10 cellular contexts compared by ENCODE assay signal in the genomic region with DNA sequence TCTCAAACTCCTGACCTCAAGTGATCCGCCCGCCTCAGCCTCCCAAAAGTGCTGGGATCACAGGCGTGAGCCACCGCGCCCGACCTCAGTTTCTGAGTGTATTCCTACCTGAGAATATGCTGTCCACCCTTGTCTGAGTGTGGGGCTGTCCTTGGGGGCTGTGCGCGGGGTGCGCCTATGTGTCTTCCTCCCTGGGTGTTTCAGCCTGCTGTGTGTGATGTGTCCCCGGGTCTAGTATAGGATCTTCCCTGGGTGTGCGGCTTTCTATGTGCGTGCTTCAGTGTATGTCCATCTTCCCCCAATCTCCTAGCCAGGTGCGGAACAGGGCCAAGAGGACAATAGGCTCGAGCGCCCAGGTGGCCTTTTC. TPM values are rescaled to one million over a fixed set of nuclear protein-coding genes. Genes with fewer than 3 reads are reported as not detected.
A peak's percentile ranks its signal among the peaks of the same experiment; 100 is the strongest.
DNase-seq lines count a peak whose midpoint lies in the region; ATAC-seq and TF ChIP-seq lines count a peak whose summit lies in the region.
"Had no signal": no experiment of that assay in that cellular context is flagged by ENCODE, and none has a peak within 500 bp of the region (broad histone marks: within the 10 kb centered on the region; RNA-seq: fewer than 3 reads in every experiment).

No MANE protein-coding gene starts in this region.

- POLR2A ChIA-PET in activated CD4-positive, alpha-beta T cell treated with anti-CD3 and anti-CD28 coated beads for 36 hours (lab: Charles Lee), result interaction anchor here (0.6 kb wide), 1 partner anchor 12 kb away, joined by 3 read pairs; no protein-coding TSS in a partner anchor
- POLR2A ChIA-PET in PC-9 (lab: Charles Lee; ENCODE audit: unreplicated experiment), result no interaction called here

- H3K27ac Mint-ChIP-seq in activated CD4-positive, alpha-beta T cell treated with anti-CD3 and anti-CD28 coated beads for 36 hours, result peak overlapping the region; percentile 32

- H2AFZ ChIP-seq in PC-9, result no peak overlapping the region

- no peaks in the 10 kb centered on the region for H3K79me2 ChIP-seq in PC-9 (ENCODE audit: low read depth)

- intact Hi-C loops in activated CD4-positive, alpha-beta T cell treated with anti-CD3 and anti-CD28 coated beads for 36 hours (cut with DNase I, micrococcal nuclease), result no loop called here
- intact Hi-C loops in lower lobe of right lung (cut with DNase I) (no loop called here), PC-9 (cut with micrococcal nuclease; ENCODE audit: unreplicated experiment) (no loop called here)

- DNase-seq in activated CD4-positive, alpha-beta T cell treated with anti-CD3 and anti-CD28 coated beads for 36 hours, result no peak
- no peak for DNase-seq in activated CD4-positive, alpha-beta T cell treated with anti-CD3 and anti-CD28 coated beads for 48 hours
- DNase-seq in caudate nucleus (lab: John Stamatoyannopoulos, UW) (no peak), lower lobe of right lung (peak; percentile 48), thoracic aorta (ENCODE audit: low spot score) (no peak), PC-9 (no peak)
- DNase-seq: GOT3, NCI-H2029 treated with DMSO at 0.1 percent for 48 hours had no signal

- TF ChIP-seq CTCF in lower lobe of right lung (IDR thresholded peaks at IDR 0.05) (no peak), thoracic aorta (IDR thresholded peaks at IDR 0.05) (no peak), PC-9 (conservative IDR thresholded peaks at IDR 0.05) (no peak)

- H3K4me1 ChIP-seq in lower lobe of right lung (peaks cover 35% of the 10 kb centered on the region), thoracic aorta (ENCODE audit: control insufficient read depth in 1 of 2, low read depth in 2 of 2) (peaks cover 23 to 63% of the 10 kb centered on the region in 2 donors), PC-9 (replicated peaks; ENCODE audit: insufficient read depth) (no peaks in the 10 kb centered on the region; the same call in 1 of the 2 replicates)

- no peaks in the 10 kb centered on the region for H4K20me1 ChIP-seq in PC-9 (ENCODE audit: insufficient read depth)

- no TSS peak for BruUV-seq in PC-9 (replicated peaks; lab: Mats Ljungman, UMichigan)

- peak overlapping the region; percentile 83 for H3K27ac ChIP-seq in caudate nucleus (ENCODE audit: low read depth, low read length)
- H3K27ac ChIP-seq in lower lobe of right lung, result peak overlapping the region; percentile 88
- peak overlapping the region; percentile 81 to 86 for H3K27ac ChIP-seq in thoracic aorta
- H3K27ac ChIP-seq in PC-9, result no peak overlapping the region

- peaks cover 19% of the 10 kb centered on the region for H3K4me1 Mint-ChIP-seq in activated CD4-positive, alpha-beta T cell treated with anti-CD3 and anti-CD28 coated beads for 36 hours

- H3K9me3 ChIP-seq in lower lobe of right lung, result no peaks in the 10 kb centered on the region
- H3K9me3 ChIP-seq in thoracic aorta, result no peaks in the 10 kb centered on the region
- H3K9me3 ChIP-seq in PC-9 (ENCODE audit: insufficient read depth, low read depth), result no peaks in the 10 kb centered on the region

- no peak for ATAC-seq in activated CD4-positive, alpha-beta T cell treated with anti-CD3 and anti-CD28 coated beads for 36 hours
- peak; percentile 15 to 31 for ATAC-seq in lower lobe of right lung
- ATAC-seq in thoracic aorta (ENCODE audit: insufficient number of reproducible peaks, low FRiP score, low read depth), result no peak
- ATAC-seq in GM19455 (IDR thresholded peaks at IDR 0.05; ENCODE audit: unreplicated experiment), result no peak
- no peak for ATAC-seq in HG03354 (IDR thresholded peaks at IDR 0.05; ENCODE audit: poor library complexity, severe bottlenecking, unreplicated experiment)

- H3K9me2 ChIP-seq in PC-9 (ENCODE audit: insufficient read depth), result no peaks in the 10 kb centered on the region

- no peaks in the 10 kb centered on the region for H3F3A ChIP-seq in PC-9 (ENCODE audit: insufficient read depth, low read depth)

- no peak overlapping the region for H3K4me2 ChIP-seq in PC-9

- CTCF ChIA-PET in activated CD4-positive, alpha-beta T cell treated with anti-CD3 and anti-CD28 coated beads for 36 hours (lab: Charles Lee), result interaction anchor here (0.7 to 3.9 kb wide), 6 partner anchors 10 to 177 kb away, joined by 3 to 14 read pairs (median 3); no protein-coding TSS in a partner anchor
- CTCF ChIA-PET in PC-9 (lab: Charles Lee), result no interaction called here

- H3K4me3 ChIP-seq in lower lobe of right lung, result peak overlapping the region; percentile 62
- H3K4me3 ChIP-seq in thoracic aorta, result peak overlapping the region; percentile 76
- no peak overlapping the region for H3K4me3 ChIP-seq in PC-9

- peaks cover 11% of the 10 kb centered on the region for H3K27me3 Mint-ChIP-seq in activated CD4-positive, alpha-beta T cell treated with anti-CD3 and anti-CD28 coated beads for 36 hours

- H3K4me3 Mint-ChIP-seq in activated CD4-positive, alpha-beta T cell treated with anti-CD3 and anti-CD28 coated beads for 36 hours, result peak overlapping the region; percentile 64

- H3K9me3 Mint-ChIP-seq in activated CD4-positive, alpha-beta T cell treated with anti-CD3 and anti-CD28 coated beads for 36 hours (ENCODE audit: low read depth), result no peaks in the 10 kb centered on the region

- peaks cover 2% of the 10 kb centered on the region for H3K36me3 Mint-ChIP-seq in activated CD4-positive, alpha-beta T cell treated with anti-CD3 and anti-CD28 coated beads for 36 hours (ENCODE audit: low read depth)

- H3K27me3 ChIP-seq in lower lobe of right lung (ENCODE audit: low read depth) (no peaks in the 10 kb centered on the region), thoracic aorta (replicated peaks; ENCODE audit: insufficient read depth) (no peaks in the 10 kb centered on the region), PC-9 (ENCODE audit: insufficient read depth, low read depth) (no peaks in the 10 kb centered on the region)

- no peaks in the 10 kb centered on the region for H3K36me3 ChIP-seq in lower lobe of right lung
- H3K36me3 ChIP-seq in thoracic aorta, result no peaks in the 10 kb centered on the region
- H3K36me3 ChIP-seq in PC-9 (ENCODE audit: low read depth), result no peaks in the 10 kb centered on the region

RNA-seq across cellular contexts. Expression of a gene that starts 8.3 kb away (rescaled TPM):
- total RNA-seq in activated CD4-positive, alpha-beta T cell treated with anti-CD3 and anti-CD28 coated beads for 36 hours, result 10 to 100 TPM; 42.6 to 43.9 TPM
- total RNA-seq in lower lobe of right lung (137 TPM), thoracic aorta (100 to 1,000 TPM; 309 to 692 TPM), PC-9 (2021) (10.4 and 24.7 TPM in 2 replicates)

RNA-seq across cellular contexts. Expression of a gene that starts 36.6 kb away (rescaled TPM):
- total RNA-seq in activated CD4-positive, alpha-beta T cell treated with anti-CD3 and anti-CD28 coated beads for 36 hours, result 10 to 100 TPM; 25.0 to 32.0 TPM
- total RNA-seq in lower lobe of right lung, result 1.1 TPM
- total RNA-seq in thoracic aorta, result under 1 TPM; 0.14 to 0.35 TPM
- 7.6 and 9.0 TPM in 2 replicates for total RNA-seq in PC-9 (2021)

Comparison
In these comparisons a context has a peak if more than half of its experiments do, and no peak if none do; other contexts are left out.
1. ATAC-seq: peak in lower lobe of right lung (2 of 2); none in activated CD4-positive, alpha-beta T cell treated with anti-CD3 and anti-CD28 coated beads for 36 hours (single experiment), thoracic aorta (single experiment), GM19455 (single experiment) and HG03354 (single experiment).